Comparison of ENCODE assay signal across 1 cellular context in the genomic region with DNA sequence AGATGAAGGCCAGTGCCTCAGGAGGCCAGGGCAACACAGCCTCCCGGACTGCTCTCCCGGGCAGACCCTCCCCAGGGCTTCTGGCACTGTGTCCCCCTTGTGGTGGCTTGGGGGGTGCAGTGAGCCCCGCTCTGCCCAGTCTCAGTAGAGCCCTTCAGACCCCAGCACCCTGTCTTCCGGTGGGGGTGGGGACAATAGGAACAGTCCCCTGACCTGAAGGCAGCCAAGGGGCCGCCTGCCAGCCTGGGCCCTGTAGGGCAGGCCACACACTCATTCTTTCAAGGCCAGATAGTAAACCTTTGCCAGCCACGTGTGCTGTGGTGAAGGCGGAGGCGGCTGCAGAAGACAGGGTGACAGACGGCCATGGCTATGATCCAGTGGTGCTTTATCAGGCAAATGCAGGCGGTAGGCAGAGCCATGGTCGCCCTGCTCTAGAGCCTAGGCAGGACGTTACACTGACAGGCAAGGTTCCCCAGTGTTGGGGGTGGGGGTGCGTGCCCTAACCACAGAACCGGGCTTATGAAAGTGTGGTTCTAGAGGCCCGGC.
A peak's percentile ranks its signal among the peaks of the same experiment; 100 is the strongest.
TF ChIP-seq lines count a peak whose summit lies in the region.

No MANE protein-coding gene starts in this region.

TF ChIP-seq in liver, 16 proteins besides CTCF, POLR2A, EP300 and RAD21 (continued from another document):
- TF ChIP-seq, protein P1, sequence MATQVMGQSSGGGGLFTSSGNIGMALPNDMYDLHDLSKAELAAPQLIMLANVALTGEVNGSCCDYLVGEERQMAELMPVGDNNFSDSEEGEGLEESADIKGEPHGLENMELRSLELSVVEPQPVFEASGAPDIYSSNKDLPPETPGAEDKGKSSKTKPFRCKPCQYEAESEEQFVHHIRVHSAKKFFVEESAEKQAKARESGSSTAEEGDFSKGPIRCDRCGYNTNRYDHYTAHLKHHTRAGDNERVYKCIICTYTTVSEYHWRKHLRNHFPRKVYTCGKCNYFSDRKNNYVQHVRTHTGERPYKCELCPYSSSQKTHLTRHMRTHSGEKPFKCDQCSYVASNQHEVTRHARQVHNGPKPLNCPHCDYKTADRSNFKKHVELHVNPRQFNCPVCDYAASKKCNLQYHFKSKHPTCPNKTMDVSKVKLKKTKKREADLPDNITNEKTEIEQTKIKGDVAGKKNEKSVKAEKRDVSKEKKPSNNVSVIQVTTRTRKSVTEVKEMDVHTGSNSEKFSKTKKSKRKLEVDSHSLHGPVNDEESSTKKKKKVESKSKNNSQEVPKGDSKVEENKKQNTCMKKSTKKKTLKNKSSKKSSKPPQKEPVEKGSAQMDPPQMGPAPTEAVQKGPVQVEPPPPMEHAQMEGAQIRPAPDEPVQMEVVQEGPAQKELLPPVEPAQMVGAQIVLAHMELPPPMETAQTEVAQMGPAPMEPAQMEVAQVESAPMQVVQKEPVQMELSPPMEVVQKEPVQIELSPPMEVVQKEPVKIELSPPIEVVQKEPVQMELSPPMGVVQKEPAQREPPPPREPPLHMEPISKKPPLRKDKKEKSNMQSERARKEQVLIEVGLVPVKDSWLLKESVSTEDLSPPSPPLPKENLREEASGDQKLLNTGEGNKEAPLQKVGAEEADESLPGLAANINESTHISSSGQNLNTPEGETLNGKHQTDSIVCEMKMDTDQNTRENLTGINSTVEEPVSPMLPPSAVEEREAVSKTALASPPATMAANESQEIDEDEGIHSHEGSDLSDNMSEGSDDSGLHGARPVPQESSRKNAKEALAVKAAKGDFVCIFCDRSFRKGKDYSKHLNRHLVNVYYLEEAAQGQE (IDR thresholded peaks at IDR 0.05): no peak
- peak; percentile 26 for TF ChIP-seq SP1 (IDR thresholded peaks at IDR 0.05)
- TF ChIP-seq TAF1 (conservative IDR thresholded peaks at IDR 0.05): no peak
- TF ChIP-seq FOXA1 (IDR thresholded peaks at IDR 0.05): no peak
- TF ChIP-seq FOXA2 (IDR thresholded peaks at IDR 0.05): no peak
